Comparison of ENCODE assay signal across 21 cellular contexts in the genomic region with DNA sequence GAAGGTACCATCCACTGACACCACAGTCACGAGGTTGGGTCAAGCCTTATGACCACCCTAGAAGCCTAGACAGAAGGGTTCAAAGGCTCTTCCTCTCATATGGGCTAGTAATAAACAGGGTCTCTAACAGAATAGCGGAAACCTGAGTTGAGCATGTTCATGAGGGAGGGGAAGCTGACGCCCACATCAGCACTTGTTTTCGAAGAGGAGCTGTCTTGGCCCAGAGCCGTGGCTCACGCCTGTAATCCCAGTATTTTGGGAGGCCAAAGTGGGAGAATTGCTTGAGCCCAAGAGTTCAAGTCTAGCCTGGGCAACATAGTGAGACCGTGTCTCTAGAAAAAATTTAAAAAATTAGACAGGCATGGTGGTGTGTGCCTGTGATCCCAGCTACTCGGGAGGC. TPM values are rescaled to one million over a fixed set of nuclear protein-coding genes. Genes with fewer than 3 reads are reported as not detected.
A peak's percentile ranks its signal among the peaks of the same experiment; 100 is the strongest.
DNase-seq lines count a peak whose midpoint lies in the region; ATAC-seq and TF ChIP-seq lines count a peak whose summit lies in the region.
"Had no signal": no experiment of that assay in that cellular context is flagged by ENCODE, and none has a peak within 500 bp of the region (broad histone marks: within the 10 kb centered on the region; RNA-seq: fewer than 3 reads in every experiment).

No MANE protein-coding gene starts in this region.

- H3K4me3 ChIP-seq in effector memory CD4-positive, alpha-beta T cell (ENCODE audit: insufficient read depth, low read depth, low read length, poor library complexity, severe bottlenecking) = peak overlapping the region; percentile 30
- H3K4me3 ChIP-seq: cardiac muscle cell, uterus had no signal

- peak overlapping the region; percentile 85 for H3K4me3 Mint-ChIP-seq in stimulated activated naive CD8-positive, alpha-beta T cell treated with anti-CD3 and anti-CD28 coated beads, Interleukin-15, Interleukin-2, amounts not matched to agents 100 ng/mL and 50 ng/mL, for 24 hours
- no peak overlapping the region for H3K4me3 Mint-ChIP-seq in activated B cell treated with CpG ODN at 0.5 μM for 24 hours

- H3K36me3 ChIP-seq in effector memory CD4-positive, alpha-beta T cell (ENCODE audit: control insufficient read depth, insufficient read depth, low read length) = no peaks in the 10 kb centered on the region
- H3K36me3 ChIP-seq: cardiac muscle cell, uterus had no signal

- H3K27me3 Mint-ChIP-seq in stimulated activated naive CD8-positive, alpha-beta T cell treated with anti-CD3 and anti-CD28 coated beads, Interleukin-15, Interleukin-2, amounts not matched to agents 100 ng/mL and 50 ng/mL, for 24 hours = no peaks in the 10 kb centered on the region
- H3K27me3 Mint-ChIP-seq in activated B cell treated with CpG ODN at 0.5 μM for 24 hours = no peaks in the 10 kb centered on the region

- no peak for DNase-seq in stimulated activated naive CD8-positive, alpha-beta T cell treated with anti-CD3 and anti-CD28 coated beads, Interleukin-15, Interleukin-2, amounts not matched to agents 100 U/mL and 50 U/mL, for 24 hours
- DNase-seq in activated B cell treated with CpG ODN at 0.5 μM for 24 hours (no peak), GOT3 (lab: John Stamatoyannopoulos, UW) (no peak), NCI-H510A treated with DMSO at 0.1 percent for 48 hours (lab: John Stamatoyannopoulos, UW) (no peak)
- DNase-seq in effector memory CD4-positive, alpha-beta T cell = no peak
- no peak for DNase-seq in NK-92 treated with Interleukin-12 subunit alpha and Interleukin-12 subunit beta, amount 100 ng/mL, for 24 hours (lab: John Stamatoyannopoulos, UW)
- DNase-seq: activated CD8-positive, alpha-beta memory T cell treated with anti-CD3 and anti-CD28 coated beads, Interleukin-2, amount 50 U/mL, for 48 hours; amniotic stem cell; NCI-H2029; NCI-H446; nucleus accumbens; uterus had no signal

- no peaks in the 10 kb centered on the region for H3K36me3 Mint-ChIP-seq in stimulated activated naive CD8-positive, alpha-beta T cell treated with anti-CD3 and anti-CD28 coated beads, Interleukin-15, Interleukin-2, amounts not matched to agents 100 ng/mL and 50 ng/mL, for 24 hours (ENCODE audit: low read depth)
- no peaks in the 10 kb centered on the region for H3K36me3 Mint-ChIP-seq in activated B cell treated with CpG ODN at 0.5 μM for 24 hours (ENCODE audit: low read depth)

- peak overlapping the region; percentile 95 for H3K27ac Mint-ChIP-seq in stimulated activated naive CD8-positive, alpha-beta T cell treated with anti-CD3 and anti-CD28 coated beads, Interleukin-15, Interleukin-2, amounts not matched to agents 100 ng/mL and 50 ng/mL, for 24 hours
- peak overlapping the region; percentile 96 for H3K27ac Mint-ChIP-seq in activated B cell treated with CpG ODN at 0.5 μM for 24 hours

- POLR2A ChIA-PET in activated B cell treated with CpG ODN at 0.5 μM for 24 hours (lab: Charles Lee) = interaction anchor here (1.3 to 14.8 kb wide), 3 partner anchors 22 to 139 kb away, joined by 3 to 931 read pairs (median 5); a partner anchor contains a TSS

- CTCF ChIA-PET in activated B cell treated with CpG ODN at 0.5 μM for 24 hours (lab: Charles Lee) = interaction anchor here (1.1 kb wide), 1 partner anchor 139 kb away, joined by 3 read pairs; no protein-coding TSS in a partner anchor

- intact Hi-C loops in activated B cell treated with CpG ODN at 0.5 μM for 24 hours (cut with micrococcal nuclease) = loop anchor here (5.0 kb wide), 1 partner anchor 34 kb away; no protein-coding TSS in a partner anchor

- no peaks in the 10 kb centered on the region for H3K27me3 ChIP-seq in effector memory CD4-positive, alpha-beta T cell (replicated peaks; ENCODE audit: control insufficient read depth, insufficient read depth, low read length, poor library complexity, severe bottlenecking)
- H3K27me3 ChIP-seq: cardiac muscle cell, uterus had no signal

- H3K9me3 Mint-ChIP-seq in stimulated activated naive CD8-positive, alpha-beta T cell treated with anti-CD3 and anti-CD28 coated beads, Interleukin-15, Interleukin-2, amounts not matched to agents 100 ng/mL and 50 ng/mL, for 24 hours = no peaks in the 10 kb centered on the region
- no peaks in the 10 kb centered on the region for H3K9me3 Mint-ChIP-seq in activated B cell treated with CpG ODN at 0.5 μM for 24 hours

- no peak for ATAC-seq in stimulated activated naive CD8-positive, alpha-beta T cell treated with anti-CD3 and anti-CD28 coated beads, Interleukin-15, Interleukin-2, amounts not matched to agents 100 U/mL and 50 U/mL, for 24 hours
- ATAC-seq in activated B cell treated with CpG ODN at 0.5 μM for 24 hours (ENCODE audit: low read depth) (no peak), HG03135 (IDR thresholded peaks at IDR 0.05; ENCODE audit: unreplicated experiment) (no peak)
- ATAC-seq: esophagus mucosa, HCT116, left lobe of liver, Right ventricle myocardium inferior, sciatic nerve had no signal

- TF ChIP-seq CTCF in activated B cell treated with CpG ODN at 0.5 μM for 24 hours (IDR thresholded peaks at IDR 0.05) = no peak

- peak overlapping the region; percentile 88 for H3K27ac ChIP-seq in effector memory CD4-positive, alpha-beta T cell (ENCODE audit: insufficient read depth, low read length, poor library complexity, severe bottlenecking)
- H3K27ac ChIP-seq: cardiac muscle cell, uterus had no signal

- peaks cover 65% of the 10 kb centered on the region for H3K4me1 ChIP-seq in effector memory CD4-positive, alpha-beta T cell (ENCODE audit: control insufficient read depth, insufficient read depth, low read length, poor library complexity, severe bottlenecking)
- H3K4me1 ChIP-seq: uterus had no signal

- H3K9me3 ChIP-seq in effector memory CD4-positive, alpha-beta T cell (ENCODE audit: control insufficient read depth, low read length) = no peaks in the 10 kb centered on the region
- H3K9me3 ChIP-seq: uterus had no signal

- peaks cover 87% of the 10 kb centered on the region for H3K4me1 Mint-ChIP-seq in stimulated activated naive CD8-positive, alpha-beta T cell treated with anti-CD3 and anti-CD28 coated beads, Interleukin-15, Interleukin-2, amounts not matched to agents 100 ng/mL and 50 ng/mL, for 24 hours (ENCODE audit: low read depth)
- H3K4me1 Mint-ChIP-seq in activated B cell treated with CpG ODN at 0.5 μM for 24 hours = peaks cover 87% of the 10 kb centered on the region

RNA-seq across cellular contexts. Expression of a gene that starts 21.5 kb away (rescaled TPM):
- 5,922 and 6,273 TPM in 2 replicates for total RNA-seq in activated B cell treated with CpG ODN at 0.5 μM for 24 hours

RNA-seq across cellular contexts. Expression of a gene that starts 47.0 kb away (rescaled TPM):
- total RNA-seq in activated B cell treated with CpG ODN at 0.5 μM for 24 hours = 0.20 and 0.22 TPM in 2 replicates
- total RNA-seq: cardiac muscle cell, glomerular endothelial cell had no signal
